Comparison of ENCODE assay signal across 24 cellular contexts in genomic region chr3:80391573-80391972, GRCh38.
DNase-seq lines count a peak whose midpoint lies in the region; ATAC-seq, FAIRE-seq and TF ChIP-seq lines count a peak whose summit lies in the region.
"Had no signal": no experiment of that assay in that cellular context is flagged by ENCODE, and none has a peak within 500 bp of the region (broad histone marks: within the 10 kb centered on the region; RNA-seq: fewer than 3 reads in every experiment).

No MANE protein-coding gene starts in this region.

- H3K27me3 Mint-ChIP-seq in osteocyte (ENCODE audit: unreplicated experiment): peaks cover 4% of the 10 kb centered on the region

- H3K27ac ChIP-seq in pancreas: no peak overlapping the region
- H3K27ac ChIP-seq in spleen: no peak overlapping the region
- no peak overlapping the region for H3K27ac ChIP-seq in adrenal gland
- H3K27ac ChIP-seq: PC-9, SJCRH30 had no signal

- H3K27ac Mint-ChIP-seq in osteocyte (ENCODE audit: unreplicated experiment): no peak overlapping the region
- H3K27ac Mint-ChIP-seq: HFFc6 had no signal

- H3K27me3 ChIP-seq in pancreas (no peaks in the 10 kb centered on the region), spleen (replicated peaks in 1 of 7) (no peaks in the 10 kb centered on the region), adrenal gland (no peaks in the 10 kb centered on the region)
- H3K27me3 ChIP-seq: BE2C, MG63, SJCRH30 had no signal

- intact Hi-C loops in pancreas (cut with DNase I) (no loop called here), spleen (cut with DNase I; ENCODE audit: low total_unique reads) (no loop called here), adrenal gland (cut with DNase I) (no loop called here)

- TF ChIP-seq CTCF in pancreas (IDR thresholded peaks at IDR 0.05) (no peak), spleen (IDR thresholded peaks at IDR 0.05 in 8 of 11, conservative IDR thresholded peaks at IDR 0.05 in 3 of 11) (no peak), adrenal gland (IDR thresholded peaks at IDR 0.05) (no peak), osteocyte (IDR thresholded peaks at IDR 0.05) (no peak)

- H3K4me1 Mint-ChIP-seq in osteocyte (ENCODE audit: unreplicated experiment): no peaks in the 10 kb centered on the region

- no peaks in the 10 kb centered on the region for H3K9me3 ChIP-seq in pancreas
- peaks cover 0 to 46% (median 12%) of the 10 kb centered on the region in 8 donors for H3K9me3 ChIP-seq in spleen
- no peaks in the 10 kb centered on the region for H3K9me3 ChIP-seq in adrenal gland (replicated peaks in 1 of 3)
- H3K9me3 ChIP-seq: BE2C, HAP-1, MG63, SJCRH30 had no signal

- no peak for TF ChIP-seq POLR2A in spleen (IDR thresholded peaks at IDR 0.05)
- TF ChIP-seq POLR2A in adrenal gland (IDR thresholded peaks at IDR 0.05): no peak

- H3K4me3 ChIP-seq in pancreas (no peak overlapping the region), spleen (no peak overlapping the region), adrenal gland (no peak overlapping the region)
- H3K4me3 ChIP-seq: HAP-1, MG63, PC-9, SJCRH30 had no signal

- H3K4me1 ChIP-seq in pancreas: no peaks in the 10 kb centered on the region
- no peaks in the 10 kb centered on the region for H3K4me1 ChIP-seq in spleen
- no peaks in the 10 kb centered on the region for H3K4me1 ChIP-seq in adrenal gland (replicated peaks in 1 of 2)
- H3K4me1 ChIP-seq: BE2C, SJCRH30 had no signal

- no peak overlapping the region for H3K4me3 Mint-ChIP-seq in osteocyte (ENCODE audit: unreplicated experiment)
- H3K4me3 Mint-ChIP-seq: HFFc6 had no signal

- FAIRE-seq in pancreas (lab: Jason Lieb, UNC): peak; percentile 5

- H3K9me3 Mint-ChIP-seq in osteocyte (ENCODE audit: unreplicated experiment): no peaks in the 10 kb centered on the region

- H3K36me3 Mint-ChIP-seq in osteocyte (ENCODE audit: unreplicated experiment): no peaks in the 10 kb centered on the region

- peak; percentile 4 for DNase-seq in OCI-M1 (lab: John Stamatoyannopoulos, UW)
- DNase-seq in pancreas: no peak
- no peak for DNase-seq in spleen
- DNase-seq in adrenal gland: no peak
- no peak for DNase-seq in C1 segment of cervical spinal cord (lab: John Stamatoyannopoulos, UW)
- no peak for DNase-seq in osteocyte (ENCODE audit: extremely low spot score, unreplicated experiment)
- DNase-seq: ACHN; BE2C; GOT3; HFFc6; KBM-7; MG63; NCI-H2029; NCI-H446; NCI-H524 treated with DMSO at 0.1 percent for 48 hours; NCI-H774; NK-92 treated with Interleukin-12 subunit alpha and Interleukin-12 subunit beta, amount 100 ng/mL, for 24 hours; PC-9; SJCRH30 had no signal

- no peaks in the 10 kb centered on the region for H3K36me3 ChIP-seq in pancreas
- H3K36me3 ChIP-seq in spleen: no peaks in the 10 kb centered on the region
- H3K36me3 ChIP-seq in adrenal gland (replicated peaks in 1 of 2): no peaks in the 10 kb centered on the region
- H3K36me3 ChIP-seq: BE2C, HAP-1, MG63, SJCRH30 had no signal

- ATAC-seq in GM18870 (IDR thresholded peaks at IDR 0.05; ENCODE audit: unreplicated experiment): peak; percentile 95
- ATAC-seq in HG02870 (IDR thresholded peaks at IDR 0.05; ENCODE audit: unreplicated experiment): peak; percentile 61
- no peak for ATAC-seq in pancreas
- ATAC-seq: Right ventricle myocardium inferior, SK-N-SH treated with all-trans-retinoic acid at 6 μM for 48 hours had no signal

Comparison
In these comparisons a context has a peak if more than half of its experiments do, and no peak if none do; other contexts are left out.
1. ATAC-seq: peak in GM18870 (single experiment) and HG02870 (single experiment); none in pancreas (0 of 4).